In genomic region chr17:16081507-16082087, GRCh38 we compare ENCODE assay signal across 22 cellular contexts.
A peak's percentile ranks its signal among the peaks of the same experiment; 100 is the strongest.
DNase-seq lines count a peak whose midpoint lies in the region; ATAC-seq, FAIRE-seq and TF ChIP-seq lines count a peak whose summit lies in the region.
"Had no signal": no experiment of that assay in that cellular context is flagged by ENCODE, and none has a peak within 500 bp of the region (broad histone marks: within the 10 kb centered on the region; RNA-seq: fewer than 3 reads in every experiment).

No MANE protein-coding gene starts in this region.

- no peaks in the 10 kb centered on the region for H3K27me3 ChIP-seq in CD4-positive, alpha-beta T cell (ENCODE audit: control insufficient read depth, insufficient read depth, low read length)
- no peaks in the 10 kb centered on the region for H3K27me3 ChIP-seq in K562 (ENCODE audit: control insufficient read depth in 2 of 2, insufficient read depth in 2 of 2, low read length in 2 of 2)
- no peaks in the 10 kb centered on the region for H3K27me3 ChIP-seq in osteoblast (ENCODE audit: insufficient read depth, low read length)
- no peaks in the 10 kb centered on the region for H3K27me3 ChIP-seq in right cardiac atrium (ENCODE audit: control insufficient read depth, insufficient read depth)

- CTCF ChIA-PET in CD4-positive, alpha-beta T cell (lab: Charles Lee), result no interaction called here
- CTCF ChIA-PET in K562 (lab: Yijun Ruan, JAX; ENCODE audit: low intra/inter-chr PET ratio), result no interaction called here

- no peak for TF ChIP-seq POLR2A in K562 (conservative IDR thresholded peaks at IDR 0.05)

- no peak for TF ChIP-seq RAD21 in K562 (CRISPR knock-in tag; conservative IDR thresholded peaks at IDR 0.05 in 1 of 2, IDR thresholded peaks at IDR 0.05 in 1 of 2)

- H3K9me3 ChIP-seq in CD4-positive, alpha-beta T cell (ENCODE audit: control insufficient read depth, low read length), result no peaks in the 10 kb centered on the region
- H3K9me3 ChIP-seq in K562 (replicated peaks; ENCODE audit: control insufficient read depth, insufficient read depth, low read depth, low read length), result no peaks in the 10 kb centered on the region
- H3K9me3 ChIP-seq in osteoblast (ENCODE audit: low read depth, low read length), result no peaks in the 10 kb centered on the region
- H3K9me3 ChIP-seq in right cardiac atrium (ENCODE audit: control insufficient read depth, low read length), result no peaks in the 10 kb centered on the region
- H3K9me3 ChIP-seq: HAP-1 had no signal

- H3K79me2 ChIP-seq in K562 (ENCODE audit: control insufficient read depth, insufficient read depth, low read length) (no peaks in the 10 kb centered on the region; the same call in 2 of the 3 replicates), osteoblast (ENCODE audit: insufficient read depth, low read length) (peaks cover 34% of the 10 kb centered on the region)

- H2AFZ ChIP-seq in K562 (ENCODE audit: low read depth, low read length), result no peak overlapping the region
- no peak overlapping the region for H2AFZ ChIP-seq in osteoblast (ENCODE audit: low read length)

- H3K4me2 ChIP-seq in K562 (ENCODE audit: insufficient read depth, low read length) (no peak overlapping the region), osteoblast (ENCODE audit: insufficient read depth, low read length) (no peak overlapping the region)

- H3K4me1 ChIP-seq in K562 (replicated peaks in 1 of 2; ENCODE audit: control insufficient read depth in 2 of 2, insufficient read depth in 2 of 2, low read length in 2 of 2) (no peaks in the 10 kb centered on the region; a peak in 1 of 5 replicates), osteoblast (ENCODE audit: insufficient read depth, low read length) (peaks cover 5% of the 10 kb centered on the region), right cardiac atrium (ENCODE audit: control insufficient read depth, insufficient read depth, low read length) (no peaks in the 10 kb centered on the region)
- H3K4me1 ChIP-seq: HAP-1 had no signal

- no peak for TF ChIP-seq CTCF in CD4-positive, alpha-beta T cell (IDR thresholded peaks at IDR 0.05)
- TF ChIP-seq CTCF in K562 (IDR thresholded peaks at IDR 0.05 in 2 of 3, conservative IDR thresholded peaks at IDR 0.05 in 1 of 3; ENCODE audit: insufficient read depth in 2 of 3, low read depth in 1 of 3, low read length in 3 of 3) (no peak), osteoblast (IDR thresholded peaks at IDR 0.05; ENCODE audit: extremely low read depth, low read depth, low read length) (no peak)

- no peak for DNase-seq in CD4-positive, alpha-beta T cell
- DNase-seq in HTR-8/SVneo (ENCODE audit: insufficient read length, low spot score) (no peak), K562 (ENCODE audit: extremely low read depth in 1 of 4, low spot score in 3 of 4) (no peak), osteoblast (ENCODE audit: insufficient read length, low spot score, missing footprints) (no peak), H4 (ENCODE audit: low spot score) (no peak), right cardiac atrium (no peak), GDM1 (lab: John Stamatoyannopoulos, UW) (no peak)
- DNase-seq: C1 segment of cervical spinal cord; CD8-positive, alpha-beta T cell; COR-L47; DMS153; DMS79 treated with DMSO at 0.1 percent for 48 hours; EL; GOT3 had no signal

- 75% methylated on average over 1 of the region's 1 CpG for WGBS in K562 (ENCODE audit: insufficient coverage, low coverage, missing lambda C conversion rate)
- WGBS in right cardiac atrium, result 100% methylated on average over 1 of the region's 1 CpG

- FAIRE-seq in HTR-8/SVneo (lab: Jason Lieb, UNC) (peak; percentile 36), K562 (lab: Jason Lieb, UNC) (no peak)
- FAIRE-seq: A204.1, D721Med, G401.6, GM12892, GM19239 had no signal

- H3K36me3 ChIP-seq in K562 (ENCODE audit: control insufficient read depth, insufficient read depth, low read length), result peaks cover 54% of the 10 kb centered on the region
- peaks cover 55% of the 10 kb centered on the region for H3K36me3 ChIP-seq in osteoblast (ENCODE audit: insufficient read depth, low read length)

- TF ChIP-seq EP300 in K562 (IDR thresholded peaks at IDR 0.05; ENCODE audit: low read length), result no peak

- no peak for ATAC-seq in CD4-positive, alpha-beta T cell (ENCODE audit: poor library complexity)
- ATAC-seq in K562 (no peak), right cardiac atrium (no peak), GM18909 (IDR thresholded peaks at IDR 0.05; ENCODE audit: poor library complexity, unreplicated experiment) (no peak)
- ATAC-seq: CD8-positive, alpha-beta T cell had no signal

- no TSS peak for BruUV-seq in K562 (replicated peaks; lab: Mats Ljungman, UMichigan)

- H3K4me1 Mint-ChIP-seq in CD4-positive, alpha-beta T cell (ENCODE audit: low read depth), result peaks cover 27% of the 10 kb centered on the region
- H3K4me1 Mint-ChIP-seq: B cell had no signal

- H3K9me1 ChIP-seq in K562 (ENCODE audit: control insufficient read depth, insufficient read depth, low read length), result no peaks in the 10 kb centered on the region

- intact Hi-C loops in CD4-positive, alpha-beta T cell (cut with DNase I, micrococcal nuclease), result no loop called here
- intact Hi-C loops in K562 (cut with micrococcal nuclease) (no loop called here), right cardiac atrium (cut with DNase I) (no loop called here)

- H4K20me1 ChIP-seq in K562 (replicated peaks; ENCODE audit: control insufficient read depth, insufficient read depth, low read length) (no peaks in the 10 kb centered on the region), osteoblast (ENCODE audit: insufficient read depth, low read length) (peaks cover 7% of the 10 kb centered on the region)

- POLR2A ChIA-PET in CD4-positive, alpha-beta T cell (lab: Charles Lee), result no interaction called here
- POLR2A ChIA-PET in K562 (lab: Yijun Ruan, JAX), result no interaction called here

- no peak overlapping the region for H3K9ac ChIP-seq in K562 (ENCODE audit: insufficient read depth in 1 of 2, low read depth in 2 of 2, low read length in 2 of 2)

- no peak overlapping the region for H3K27ac ChIP-seq in CD4-positive, alpha-beta T cell (ENCODE audit: low read depth, low read length)
- H3K27ac ChIP-seq in K562 (ENCODE audit: extremely low read depth, low read depth, low read length) (no peak overlapping the region), osteoblast (ENCODE audit: low read depth, low read length) (peak overlapping the region; percentile 7), right cardiac atrium (ENCODE audit: low read length) (no peak overlapping the region)

- H3K36me3 Mint-ChIP-seq in CD4-positive, alpha-beta T cell (ENCODE audit: low read depth), result peaks cover 89% of the 10 kb centered on the region

- peak overlapping the region; percentile 46 for H3K27ac Mint-ChIP-seq in CD4-positive, alpha-beta T cell
- H3K27ac Mint-ChIP-seq: B cell; CD8-positive, alpha-beta T cell had no signal

- no peak overlapping the region for H3K4me3 ChIP-seq in K562
- H3K4me3 ChIP-seq in osteoblast (ENCODE audit: insufficient read depth, low read length), result no peak overlapping the region
- H3K4me3 ChIP-seq in right cardiac atrium (ENCODE audit: low read length), result no peak overlapping the region
- H3K4me3 ChIP-seq: HAP-1 had no signal

- H3K4me3 Mint-ChIP-seq in CD4-positive, alpha-beta T cell, result no peak overlapping the region
- H3K4me3 Mint-ChIP-seq: B cell; CD8-positive, alpha-beta T cell had no signal

- in situ Hi-C loops in K562 (cut with MboI), result no loop called here

- H3K9me3 Mint-ChIP-seq in CD4-positive, alpha-beta T cell, result no peaks in the 10 kb centered on the region
- H3K9me3 Mint-ChIP-seq: CD8-positive, alpha-beta T cell had no signal

- no peaks in the 10 kb centered on the region for H3K27me3 Mint-ChIP-seq in CD4-positive, alpha-beta T cell
- H3K27me3 Mint-ChIP-seq: B cell had no signal

TF ChIP-seq in K562, 482 proteins besides CTCF, POLR2A, EP300 and RAD21:
- TF ChIP-seq CBFA2T3 (IDR thresholded peaks at IDR 0.05) (peak; percentile 38; the same call in 1 of the 2 replicates), RCOR1 (IDR thresholded peaks at IDR 0.05; ENCODE audit: borderline replicate concordance in 1 of 2, low read depth in 2 of 2, low read length in 2 of 2) (0 out of 4 replicates have a peak, but pooled peaks of 1 of the 2 experiments have one; percentile 13), HEY1 (CRISPR knock-in tag; IDR thresholded peaks at IDR 0.05; ENCODE audit: borderline replicate concordance) (no peak)
